Comparison of ENCODE assay signal across 1 cellular context in genomic region chr20:36677422-36677771, GRCh38.
TF ChIP-seq lines count a peak whose summit lies in the region.

No MANE protein-coding gene starts in this region.

TF ChIP-seq in GM23338, 12 proteins besides CTCF, POLR2A, EP300 and RAD21 (continued from another document):
- TF ChIP-seq ZNF462 (CRISPR knock-in tag; IDR thresholded peaks at IDR 0.05): peak; percentile 62; the same call in 1 of the 2 replicates
